In genomic region chr11:83256602-83257340, GRCh38 we compare ENCODE assay signal across 25 cellular contexts. TPM values are rescaled to one million over a fixed set of nuclear protein-coding genes. Genes with fewer than 3 reads are reported as not detected.
DNase-seq lines count a peak whose midpoint lies in the region; ATAC-seq, FAIRE-seq and TF ChIP-seq lines count a peak whose summit lies in the region.
"Had no signal": no experiment of that assay in that cellular context is flagged by ENCODE, and none has a peak within 500 bp of the region (broad histone marks: within the 10 kb centered on the region; RNA-seq: fewer than 3 reads in every experiment).

No MANE protein-coding gene starts in this region.

- H3K14ac ChIP-seq in H9 (ENCODE audit: insufficient read depth, low read length): no peak overlapping the region

- H3K79me2 ChIP-seq in H9 (ENCODE audit: insufficient read depth, low read length) (no peaks in the 10 kb centered on the region), GM12878 (ENCODE audit: control insufficient read depth, insufficient read depth, low read length) (no peaks in the 10 kb centered on the region)

- H3K27ac ChIP-seq in 22Rv1: peak overlapping the region; percentile 29
- no peak overlapping the region for H3K27ac ChIP-seq in H9 (ENCODE audit: insufficient read length, low read depth, low read length)
- no peak overlapping the region for H3K27ac ChIP-seq in GM12878 (ENCODE audit: control insufficient read depth, insufficient read depth)
- H3K27ac ChIP-seq in vagina: no peak overlapping the region
- H3K27ac ChIP-seq: esophagus muscularis mucosa, lower lobe of right lung had no signal

- no peak overlapping the region for H4K8ac ChIP-seq in H9 (replicated peaks; ENCODE audit: insufficient read length, low read depth, low read length)

- H3K4me3 Mint-ChIP-seq in H9: no peak overlapping the region
- no peak overlapping the region for H3K4me3 Mint-ChIP-seq in nephron progenitor cell
- H3K4me3 Mint-ChIP-seq: activated CD8-positive, alpha-beta T cell treated with anti-CD3 and anti-CD28 coated beads for 36 hours; activated naive CD4-positive, alpha-beta T cell treated with anti-CD3 and anti-CD28 coated beads, Interleukin-2, amount 10 ng/mL, durations not matched to agents 7 days and 5 days; activated T-cell treated with anti-CD3 and anti-CD28 coated beads, Interleukin-2, amount 50 U/mL, for 24 hours; CD4-positive, CD25-positive, alpha-beta regulatory T cell; nephron; WTC11 had no signal

- CTCF ChIA-PET in GM12878 (lab: Yijun Ruan, JAX): interaction anchor here (1.0 to 1.1 kb wide), 2 partner anchors 355 to 390 kb away, joined by 3 to 4 read pairs; partner anchors contain the start of gene DDIAS

- H3K27ac Mint-ChIP-seq in H9 (peak overlapping the region in 2 of 3 experiments; percentile 38 to 40; a peak in 4 of 7 replicates), nephron progenitor cell (peak overlapping the region; percentile 55)
- H3K27ac Mint-ChIP-seq: activated CD8-positive, alpha-beta T cell treated with anti-CD3 and anti-CD28 coated beads for 36 hours; activated naive CD4-positive, alpha-beta T cell treated with anti-CD3 and anti-CD28 coated beads, Interleukin-2, amount 10 ng/mL, durations not matched to agents 7 days and 5 days; activated T-cell treated with anti-CD3 and anti-CD28 coated beads, Interleukin-2, amount 50 U/mL, for 24 hours; nephron; WTC11 had no signal

- H3K18ac ChIP-seq in H9 (ENCODE audit: insufficient read length, low read depth, low read length): no peak overlapping the region

- H3K9me3 ChIP-seq in H9 (ENCODE audit: control insufficient read depth, low read depth, low read length): no peaks in the 10 kb centered on the region
- no peaks in the 10 kb centered on the region for H3K9me3 ChIP-seq in GM12878 (replicated peaks; ENCODE audit: control insufficient read depth, insufficient read depth, low read length)
- no peaks in the 10 kb centered on the region for H3K9me3 ChIP-seq in vagina
- H3K9me3 ChIP-seq: esophagus muscularis mucosa, lower lobe of right lung had no signal

- whole genome bisulfite sequencing in H9 (ENCODE audit: extremely low coverage, insufficient read length, low lambda C conversion rate): no CpG with 5 or more reads among the region's 3 CpGs
- 64% methylated on average over 3 of the region's 3 CpGs for WGBS in GM12878 (ENCODE audit: insufficient coverage, insufficient replicate concordance, low lambda C conversion rate, missing lambda C conversion rate)

- ATAC-seq in GM12878 (no peak), GM18907 (IDR thresholded peaks at IDR 0.05; ENCODE audit: unreplicated experiment) (no peak)
- ATAC-seq: activated CD8-positive, alpha-beta T cell treated with anti-CD3 and anti-CD28 coated beads for 36 hours; lower lobe of right lung; WTC11 had no signal

- no peak overlapping the region for H4K91ac ChIP-seq in H9 (ENCODE audit: insufficient read length, low read depth, low read length)

- RAD21 ChIA-PET in GM12878 (lab: Charles Lee; ENCODE audit: unreplicated experiment): no interaction called here

- TF ChIP-seq EP300 in GM12878 (IDR thresholded peaks at IDR 0.05; ENCODE audit: borderline replicate concordance in 1 of 2, control insufficient read depth in 1 of 2, low read depth in 2 of 2, low read length in 2 of 2): no peak

- TF ChIP-seq RAD21 in GM12878 (IDR thresholded peaks at IDR 0.05; ENCODE audit: insufficient read depth, low read depth, low read length): no peak

- in situ Hi-C loops in GM12878 (cut with MboI): no loop called here

- H3K4me1 ChIP-seq in H9 (ENCODE audit: insufficient read depth, low read length) (no peaks in the 10 kb centered on the region), GM12878 (ENCODE audit: control insufficient read depth, insufficient read depth, low read length) (no peaks in the 10 kb centered on the region), vagina (peaks cover 16% of the 10 kb centered on the region)
- H3K4me1 ChIP-seq: esophagus muscularis mucosa, lower lobe of right lung had no signal

- no peak for FAIRE-seq in GM12878 (lab: Jason Lieb, UNC)
- FAIRE-seq: bronchial epithelial cell had no signal

- H2BK15ac ChIP-seq in H9 (ENCODE audit: low read depth, low read length): no peak overlapping the region

- H3T11ph ChIP-seq in H9 (ENCODE audit: low read length): no peak overlapping the region

- H3K23ac ChIP-seq in H9 (ENCODE audit: insufficient read length, low read depth, low read length): no peak overlapping the region

- H2BK5ac ChIP-seq in H9 (ENCODE audit: insufficient read length, low read length): no peak overlapping the region

- POLR2A ChIA-PET in GM12878 (lab: Charles Lee): interaction anchor here (0.8 kb wide), 1 partner anchor 8 kb away, joined by 3 read pairs; no protein-coding TSS in a partner anchor

- SMC1A ChIA-PET in GM12878 (lab: Charles Lee; ENCODE audit: uncharacterized antibody, unreplicated experiment): interaction anchor here (0.9 kb wide), 1 partner anchor 347 kb away, joined by 4 read pairs; no protein-coding TSS in a partner anchor

- H3K56ac ChIP-seq in H9 (ENCODE audit: insufficient read length, low read depth, low read length): no peak overlapping the region

- H3K9ac ChIP-seq in H9 (ENCODE audit: extremely low read depth, insufficient read length, low read length): no peak overlapping the region
- H3K9ac ChIP-seq in GM12878 (ENCODE audit: control insufficient read depth, insufficient read depth, low read length): no peak overlapping the region

- DNase-seq in H9 (no peak), GM12878 (ENCODE audit: low read depth, low spot score) (no peak), nephron progenitor cell (no peak), pons (ENCODE audit: low spot score) (no peak), vagina (ENCODE audit: extremely low spot score in 2 of 2) (no peak), posterior cingulate gyrus (no peak)
- DNase-seq: activated CD8-positive, alpha-beta T cell treated with anti-CD3 and anti-CD28 coated beads for 36 hours; activated naive CD4-positive, alpha-beta T cell treated with anti-CD3 and anti-CD28 coated beads, Interleukin-2, amount 10 ng/mL, durations not matched to agents 7 days and 5 days; activated T-cell treated with anti-CD3 and anti-CD28 coated beads, Interleukin-2, amount 50 U/mL, for 24 hours; CD4-positive, CD25-positive, alpha-beta regulatory T cell; dorsolateral prefrontal cortex; H7; KBM-7; lower lobe of right lung; NCI-H2081 treated with DMSO at 0.1 percent for 48 hours; NCI-H510A; Right ventricle myocardium superior; stimulated activated CD4-positive, alpha-beta T cell treated with anti-CD3 and anti-CD28 coated beads, Interleukin-12 subunit alpha, Interleukin-12 subunit beta, amount 100 ng/mL, for 4 hours; T-helper 1 cell had no signal

- no peaks in the 10 kb centered on the region for H3K23me2 ChIP-seq in H9 (ENCODE audit: insufficient read length, low read depth, low read length, poor library complexity, severe bottlenecking)

- H3K9me3 Mint-ChIP-seq in H9 (no peaks in the 10 kb centered on the region), nephron progenitor cell (no peaks in the 10 kb centered on the region)
- H3K9me3 Mint-ChIP-seq: activated CD8-positive, alpha-beta T cell treated with anti-CD3 and anti-CD28 coated beads for 36 hours; activated naive CD4-positive, alpha-beta T cell treated with anti-CD3 and anti-CD28 coated beads, Interleukin-2, amount 10 ng/mL, durations not matched to agents 7 days and 5 days; activated T-cell treated with anti-CD3 and anti-CD28 coated beads, Interleukin-2, amount 50 U/mL, for 24 hours; CD4-positive, CD25-positive, alpha-beta regulatory T cell; nephron; WTC11 had no signal

- H2AFZ ChIP-seq in H9 (ENCODE audit: low read length) (no peak overlapping the region), GM12878 (ENCODE audit: control insufficient read depth, low read depth, low read length) (no peak overlapping the region)

- no peak overlapping the region for H3K4ac ChIP-seq in H9 (ENCODE audit: low read depth, low read length)

- H3K36me3 ChIP-seq in GM12878 (ENCODE audit: control insufficient read depth in 2 of 2, insufficient read depth in 2 of 2, low read length in 1 of 2): peaks cover 0 to 6% of the 10 kb centered on the region in 2 experiments; a peak in 2 of 4 replicates
- H3K36me3 ChIP-seq in vagina: peaks cover 0 to 11% of the 10 kb centered on the region in 2 donors

- H3K36me3 Mint-ChIP-seq in H9 (ENCODE audit: insufficient read depth in 1 of 3, low read depth in 3 of 3) (peaks cover 0 to 4% (median 4%) of the 10 kb centered on the region in 3 experiments; a peak in 5 of 7 replicates), nephron progenitor cell (ENCODE audit: low read depth) (peaks cover 17% of the 10 kb centered on the region)

- no peaks in the 10 kb centered on the region for H3K79me1 ChIP-seq in H9 (ENCODE audit: insufficient read depth, low read depth, low read length, poor library complexity, severe bottlenecking)

- H2BK120ac ChIP-seq in H9 (ENCODE audit: low read depth, low read length, poor library complexity, severe bottlenecking): no peak overlapping the region

- H4K20me1 ChIP-seq in H9 (ENCODE audit: control insufficient read depth, insufficient read depth, insufficient read length) (no peaks in the 10 kb centered on the region), GM12878 (ENCODE audit: control insufficient read depth, insufficient read depth) (no peaks in the 10 kb centered on the region)

- no peak overlapping the region for H2BK20ac ChIP-seq in H9 (ENCODE audit: low read depth, low read length, poor library complexity, severe bottlenecking)

- no peak for TF ChIP-seq CTCF in 22Rv1 (IDR thresholded peaks at IDR 0.05)
- no peak for TF ChIP-seq CTCF in H9 (conservative IDR thresholded peaks at IDR 0.05)
- TF ChIP-seq CTCF in GM12878 (IDR thresholded peaks at IDR 0.05 in 2 of 3, conservative IDR thresholded peaks at IDR 0.05 in 1 of 3; ENCODE audit: control insufficient read depth in 2 of 3, extremely low read depth in 1 of 3, insufficient read depth in 1 of 3, low read depth in 3 of 3, low read length in 3 of 3): no peak
- TF ChIP-seq CTCF in nephron progenitor cell (IDR thresholded peaks at IDR 0.05): no peak
- no peak for TF ChIP-seq CTCF in vagina (IDR thresholded peaks at IDR 0.05)

- BruUV-seq in GM12878 (replicated peaks; lab: Mats Ljungman, UMichigan): no TSS peak

- no peaks in the 10 kb centered on the region for H3K27me3 Mint-ChIP-seq in H9 (ENCODE audit: low read depth)
- H3K27me3 Mint-ChIP-seq in nephron progenitor cell (ENCODE audit: low read depth, poor library complexity): no peaks in the 10 kb centered on the region
- H3K27me3 Mint-ChIP-seq: activated CD8-positive, alpha-beta T cell treated with anti-CD3 and anti-CD28 coated beads for 36 hours; activated naive CD4-positive, alpha-beta T cell treated with anti-CD3 and anti-CD28 coated beads, Interleukin-2, amount 10 ng/mL, durations not matched to agents 7 days and 5 days; activated T-cell treated with anti-CD3 and anti-CD28 coated beads, Interleukin-2, amount 50 U/mL, for 24 hours; CD4-positive, CD25-positive, alpha-beta regulatory T cell had no signal

- H4K5ac ChIP-seq in H9 (ENCODE audit: insufficient read length, low read depth, low read length): no peak overlapping the region

- TF ChIP-seq POLR2A in GM12878 (IDR thresholded peaks at IDR 0.05; ENCODE audit: low read depth, low read length): no peak
- TF ChIP-seq POLR2A in vagina (IDR thresholded peaks at IDR 0.05): no peak

- H3K4me3 ChIP-seq in GM12878: no peak overlapping the region
- H3K4me3 ChIP-seq in vagina: no peak overlapping the region
- H3K4me3 ChIP-seq: dorsolateral prefrontal cortex, esophagus muscularis mucosa, lower lobe of right lung had no signal

- H2AK5ac ChIP-seq in H9 (ENCODE audit: insufficient read length, low read length): no peak overlapping the region

- intact Hi-C loops in GM12878 (cut with micrococcal nuclease; ENCODE audit: unreplicated experiment): no loop called here
- intact Hi-C loops in vagina (cut with DNase I): loop anchor here (10.0 kb wide), 1 partner anchor 342 kb away; no protein-coding TSS in a partner anchor
- intact Hi-C loops in posterior cingulate gyrus (cut with DNase I): no loop called here

- H2BK12ac ChIP-seq in H9 (ENCODE audit: insufficient read length, low read depth, low read length): no peak overlapping the region

- H3K4me2 ChIP-seq in H9 (ENCODE audit: insufficient read depth, insufficient read length, low read length) (no peak overlapping the region), GM12878 (ENCODE audit: control insufficient read depth, insufficient read depth) (no peak overlapping the region)

- H3K4me1 Mint-ChIP-seq in H9 (no peaks in the 10 kb centered on the region), nephron progenitor cell (peaks cover 5% of the 10 kb centered on the region)
- H3K4me1 Mint-ChIP-seq: activated naive CD4-positive, alpha-beta T cell treated with anti-CD3 and anti-CD28 coated beads, Interleukin-2, amount 10 ng/mL, durations not matched to agents 7 days and 5 days; nephron; WTC11 had no signal

- H3K27me3 ChIP-seq in H9 (ENCODE audit: insufficient read depth, low read length) (no peaks in the 10 kb centered on the region), GM12878 (replicated peaks in 1 of 2; ENCODE audit: control insufficient read depth in 2 of 2, insufficient read depth in 2 of 2, low read length in 1 of 2) (no peaks in the 10 kb centered on the region), vagina (no peaks in the 10 kb centered on the region)
- H3K27me3 ChIP-seq: dorsolateral prefrontal cortex, esophagus muscularis mucosa had no signal

RNA-seq across cellular contexts. Expression of gene CCDC90B, which starts 29.4 kb away (rescaled TPM):
- total RNA-seq in H9 (2021): 35.9 and 43.3 TPM in 2 replicates
- total RNA-seq in GM12878 (2013; cell fraction: nucleolus; rRNA removed): 51.3 and 57.7 TPM in 2 replicates
- total RNA-seq in GM12878 (2014; rRNA removed): 42.3 and 44.3 TPM in 2 replicates
- 60.2 and 64.5 TPM in 2 replicates for total RNA-seq in GM12878 (2014; rRNA removed; fragmentation: Illumina TruSeq; extraction: Trizol)
- 28.7 and 33.2 TPM in 2 replicates for total RNA-seq in GM12878 (2021)
- 22.3 TPM for polyA plus RNA-seq in GM12878 (2011; ENCODE audit: low read depth)
- 40.9 and 66.3 TPM in 2 replicates for polyA plus RNA-seq in GM12878 (2011; rRNA removed)
- 16.2 and 19.0 TPM in 2 replicates for polyA plus RNA-seq in GM12878 (2011; cell fraction: cytosol; rRNA removed)
- 22.4 and 24.9 TPM in 2 replicates for polyA plus RNA-seq in GM12878 (2011; cell fraction: nucleus; rRNA removed)
- polyA plus RNA-seq in GM12878 (2012): 32.5 and 42.7 TPM in 2 replicates
- 58.2 and 76.2 TPM in 2 replicates for polyA plus RNA-seq in GM12878 (2014; fragmentation: Illumina TruSeq; extraction: Trizol)
- 10 to 100 TPM; 76.2 to 82.8 TPM for polyA plus RNA-seq in GM12878 (2014; fragmentation: Nextera tagmentation; extraction: Ambion mirVana)
- 46.7 and 48.3 TPM in 2 replicates for polyA plus RNA-seq in GM12878 (2014; rRNA removed)
- polyA plus RNA-seq in GM12878 (2016; fragmentation: Nextera tagmentation; extraction: Ambion mirVana): 10 to 100 TPM; 85.0 to 91.5 TPM
- 19.0 and 25.8 TPM in 2 replicates for polyA minus RNA-seq in GM12878 (2011; rRNA and poly(A)+ RNA removed)
- 12.0 and 18.4 TPM in 2 replicates for polyA minus RNA-seq in GM12878 (2011; cell fraction: cytosol; rRNA and poly(A)+ RNA removed)
- polyA minus RNA-seq in GM12878 (2011; cell fraction: nucleus; rRNA and poly(A)+ RNA removed): 38.0 and 57.7 TPM in 2 replicates
- total RNA-seq in vagina: 37.6 TPM
